ENCODE assay signal across 11 cellular contexts in the genomic region with DNA sequence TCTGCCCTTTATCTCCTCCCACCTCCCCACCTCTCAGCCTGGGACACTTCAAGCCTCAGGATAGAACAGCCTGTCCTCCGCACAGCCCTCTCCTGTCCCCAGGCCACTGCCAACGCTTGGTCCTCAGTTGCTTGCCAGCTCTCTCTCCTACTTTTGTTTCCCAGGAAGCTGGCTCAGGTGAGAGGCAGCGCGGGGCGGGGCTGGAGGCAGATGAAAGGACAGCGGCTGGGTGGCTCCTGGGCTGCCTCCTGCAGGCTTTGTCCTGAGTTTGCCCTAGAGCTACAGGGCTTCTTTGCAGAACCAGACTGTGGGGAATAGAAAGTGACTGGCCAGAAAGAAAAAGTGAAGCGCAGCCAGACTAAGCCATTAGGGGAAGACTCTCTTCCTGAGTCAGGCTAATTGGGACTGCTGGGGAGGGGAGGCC. TPM values are rescaled to one million over a fixed set of nuclear protein-coding genes. Genes with fewer than 3 reads are reported as not detected.
DNase-seq lines count a peak whose midpoint lies in the region; ATAC-seq and TF ChIP-seq lines count a peak whose summit lies in the region.
"Had no signal": no experiment of that assay in that cellular context is flagged by ENCODE, and none has a peak within 500 bp of the region (broad histone marks: within the 10 kb centered on the region; RNA-seq: fewer than 3 reads in every experiment).

No MANE protein-coding gene starts in this region.

- POLR2A ChIA-PET in Panc1 (lab: Charles Lee) = no interaction called here

- H3K4me3 ChIP-seq in Panc1 (ENCODE audit: low read depth in 2 of 2, low read length in 2 of 2) (no peak overlapping the region), iPS-20b (ENCODE audit: low read length) (peak overlapping the region; percentile 20; the same call in 1 of the 2 replicates), stomach (no peak overlapping the region)
- H3K4me3 ChIP-seq: adrenal gland had no signal

- 15 to 59% (median 36%) methylated on average over 7 of the region's 7 CpGs for WGBS in stomach, 5 donors

- H3K4me1 ChIP-seq in Panc1 (ENCODE audit: control insufficient read depth, insufficient read depth, low read length) (no peaks in the 10 kb centered on the region), iPS-20b (ENCODE audit: insufficient read depth, low read length) (peaks cover 23% of the 10 kb centered on the region), stomach (peaks cover 4 to 39% (median 24%) of the 10 kb centered on the region in 4 donors)

- no TSS peak for BruUV-seq in Panc1 (replicated peaks; lab: Mats Ljungman, UMichigan)

- TF ChIP-seq EP300 in stomach (IDR thresholded peaks at IDR 0.05) = no peak

- in situ Hi-C loops in Panc1 (cut with HindIII; ENCODE audit: low pct_unique_long_range_greater_than_20kb, low sequenced_read_pairs) = no loop called here

- peak; percentile 55 for TF ChIP-seq CTCF in LNCAP (IDR thresholded peaks at IDR 0.05)
- TF ChIP-seq CTCF in Panc1 (IDR thresholded peaks at IDR 0.05) = no peak
- TF ChIP-seq CTCF in stomach (IDR thresholded peaks at IDR 0.05) = peak in 2 of 7 experiments; percentile 28 to 33

- H3K9me3 ChIP-seq in Panc1 (ENCODE audit: control insufficient read depth, insufficient read depth, low read depth, low read length) = no peaks in the 10 kb centered on the region
- H3K9me3 ChIP-seq in iPS-20b (ENCODE audit: insufficient read depth, low read depth, low read length) = no peaks in the 10 kb centered on the region
- H3K9me3 ChIP-seq in stomach = no peaks in the 10 kb centered on the region
- H3K9me3 ChIP-seq: adrenal gland had no signal

- H3K36me3 ChIP-seq in Panc1 (ENCODE audit: control insufficient read depth, insufficient read depth, low read length) (no peaks in the 10 kb centered on the region), iPS-20b (ENCODE audit: insufficient read depth, low read depth, low read length) (no peaks in the 10 kb centered on the region), stomach (no peaks in the 10 kb centered on the region)
- H3K36me3 ChIP-seq: adrenal gland had no signal

- CTCF ChIA-PET in Panc1 (lab: Charles Lee) = interaction anchor here (0.7 kb wide), 1 partner anchor 84 kb away, joined by 12 read pairs; no protein-coding TSS in a partner anchor

- no peak for DNase-seq in Panc1 (ENCODE audit: low read depth, low spot score)
- DNase-seq in stomach = peak; percentile 93
- DNase-seq in stimulated activated CD8-positive, alpha-beta memory T cell treated with anti-CD3 and anti-CD28 coated beads, Interleukin-4, amount 100 ng/mL, for 48 hours = no peak
- DNase-seq in activated naive CD4-positive, alpha-beta T cell treated with anti-CD3 and anti-CD28 coated beads, Interleukin-2, amount 50 U/mL, for 16 hours = no peak
- no peak for DNase-seq in A172 (ENCODE audit: low spot score)
- DNase-seq: activated CD4-positive, alpha-beta T cell treated with anti-CD3 and anti-CD28 coated beads for 1 hour; GF-D8; NCI-H1694 had no signal

- peak; percentile 39 for ATAC-seq in Panc1

- TF ChIP-seq POLR2A in stomach (IDR thresholded peaks at IDR 0.05) = no peak

- no peaks in the 10 kb centered on the region for H3K27me3 ChIP-seq in Panc1 (ENCODE audit: control insufficient read depth, insufficient read depth, low read length)
- no peaks in the 10 kb centered on the region; the same call in 1 of the 2 replicates for H3K27me3 ChIP-seq in iPS-20b (ENCODE audit: insufficient read depth, low read length)
- no peaks in the 10 kb centered on the region for H3K27me3 ChIP-seq in stomach
- H3K27me3 ChIP-seq: adrenal gland had no signal

- H3K27ac ChIP-seq in Panc1 (ENCODE audit: low read length) (no peak overlapping the region), iPS-20b (ENCODE audit: low read length) (no peak overlapping the region), stomach (peak overlapping the region in 3 of 5 donors; percentile 25 to 64 (median 58))

- peak overlapping the region; percentile 13; the same call in 1 of the 2 replicates for H3K9ac ChIP-seq in iPS-20b (ENCODE audit: low read depth, low read length)

- intact Hi-C loops in Panc1 (cut with micrococcal nuclease; ENCODE audit: unreplicated experiment) = no loop called here
- intact Hi-C loops in stomach (cut with DNase I; ENCODE audit: low total_unique reads) = no loop called here

RNA-seq across cellular contexts. Expression of a gene that starts 48.2 kb away (rescaled TPM):
- total RNA-seq in Panc1 (2021; ENCODE audit: unreplicated experiment) = 65.9 TPM
- polyA plus RNA-seq in Panc1 (2012; ENCODE audit: insufficient read length) = 69.7 TPM
- total RNA-seq in stomach = 10 to 100 TPM; 44.6 to 93.3 (median 68.9) TPM
- polyA plus RNA-seq in stomach = 10 to 100 TPM; 23.2 to 38.3 (median 25.7) TPM
- total RNA-seq in A172 (2014; rRNA removed; shearing (Covaris generic)) = 42.1 and 53.8 TPM in 2 replicates

Comparison
In these comparisons a context has a peak if more than half of its experiments do, and no peak if none do; other contexts are left out.
1. H3K27ac ChIP-seq: peak in stomach (3 of 5); none in Panc1 (single experiment) and iPS-20b (single experiment).